9 cellular contexts compared by ENCODE assay signal in genomic region chr1:43348343-43348808, GRCh38. TPM values are rescaled to one million over a fixed set of nuclear protein-coding genes. Genes with fewer than 3 reads are reported as not detected.
A peak's percentile ranks its signal among the peaks of the same experiment; 100 is the strongest.
DNase-seq lines count a peak whose midpoint lies in the region; ATAC-seq and TF ChIP-seq lines count a peak whose summit lies in the region.
"Had no signal": no experiment of that assay in that cellular context is flagged by ENCODE, and none has a peak within 500 bp of the region (broad histone marks: within the 10 kb centered on the region; RNA-seq: fewer than 3 reads in every experiment).

No MANE protein-coding gene starts in this region.

- peak overlapping the region; percentile 74; the same call in 1 of the 2 replicates for H2AFZ ChIP-seq in SK-N-SH (ENCODE audit: low read depth)

- H4K20me1 ChIP-seq in SK-N-SH (ENCODE audit: insufficient read depth): no peaks in the 10 kb centered on the region

- intact Hi-C loops in prostate gland (cut with DNase I): loop anchor here (2.0 kb wide), 1 partner anchor 52 kb away; no protein-coding TSS in a partner anchor

- POLR2A ChIA-PET in SK-N-SH (lab: Yijun Ruan, JAX): interaction anchor here (0.9 to 1.4 kb wide), 2 partner anchors 8 to 10 kb away, joined by 3 to 8 read pairs; partner anchors contain the start of gene CDC20

- TF ChIP-seq RAD21 in SK-N-SH (IDR thresholded peaks at IDR 0.05; ENCODE audit: low read length): no peak

- peaks cover 10% of the 10 kb centered on the region for H3F3A ChIP-seq in SK-N-SH (replicated peaks; ENCODE audit: insufficient read depth)

- no peak for TF ChIP-seq POLR2A in prostate gland (IDR thresholded peaks at IDR 0.05)

- DNase-seq in NCI-H1417 (lab: John Stamatoyannopoulos, UW) (peak; percentile 55 to 92 (median 91)), NCI-H1417 treated with DMSO at 0.1 percent for 48 hours (lab: John Stamatoyannopoulos, UW) (no peak), SK-N-SH (no peak), foreskin fibroblast (peak in 1 of 2 donors; percentile 46), prostate gland (ENCODE audit: low spot score) (no peak), GM13977 (ENCODE audit: low spot score) (no peak)
- no peak for DNase-seq in activated CD8-positive, alpha-beta memory T cell treated with anti-CD3 and anti-CD28 coated beads, Interleukin-2, amount 50 U/mL, for 48 hours

- CTCF ChIA-PET in SK-N-SH (lab: Yijun Ruan, JAX): interaction anchor here (0.8 to 1.3 kb wide), 2 partner anchors 10 to 122 kb away, joined by 3 to 4 read pairs; partner anchors contain the start of gene CDC20

- H3K27ac ChIP-seq in SK-N-SH (ENCODE audit: low read depth in 2 of 2, low read length in 1 of 2) (peak overlapping the region in 1 of 2 experiments; percentile 51; a peak in 1 of 4 replicates), prostate gland (peak overlapping the region; percentile 96 to 97)
- H3K27ac ChIP-seq: SK-N-MC had no signal

- H3K36me3 ChIP-seq in SK-N-SH (replicated peaks in 1 of 2; ENCODE audit: control insufficient read depth in 1 of 2, insufficient read depth in 2 of 2, low read length in 1 of 2): no peaks in the 10 kb centered on the region
- no peaks in the 10 kb centered on the region for H3K36me3 ChIP-seq in prostate gland

- H3K9me2 ChIP-seq in SK-N-SH: no peaks in the 10 kb centered on the region

- no peak for TF ChIP-seq CTCF in SK-N-SH (IDR thresholded peaks at IDR 0.05)
- TF ChIP-seq CTCF in foreskin fibroblast (IDR thresholded peaks at IDR 0.05; ENCODE audit: low read depth, low read length): no peak
- no peak for TF ChIP-seq CTCF in prostate gland (IDR thresholded peaks at IDR 0.05)
- no peak for TF ChIP-seq CTCF in GM13977 (IDR thresholded peaks at IDR 0.05; ENCODE audit: extremely low read depth, insufficient read depth, missing control alignments)

- H3K4me3 ChIP-seq in SK-N-SH (ENCODE audit: low read depth in 2 of 2, low read length in 1 of 2): peak overlapping the region; percentile 49 to 56; a peak in 3 of 4 replicates
- H3K4me3 ChIP-seq in foreskin fibroblast (ENCODE audit: low read depth in 1 of 2, low read length in 2 of 2): peak overlapping the region; percentile 43 to 53
- H3K4me3 ChIP-seq in prostate gland: peak overlapping the region; percentile 45 to 52
- H3K4me3 ChIP-seq: SK-N-MC had no signal

- H3K4me2 ChIP-seq in SK-N-SH: peak overlapping the region; percentile 63; the same call in 1 of the 2 replicates

- WGBS in SK-N-SH (ENCODE audit: low lambda C conversion rate): 53% methylated on average over 12 of the region's 22 CpGs
- WGBS in prostate gland: 38% methylated on average over 22 of the region's 22 CpGs

- H3K79me2 ChIP-seq in SK-N-SH (ENCODE audit: insufficient read depth): no peaks in the 10 kb centered on the region

- peaks cover 13 to 14% of the 10 kb centered on the region in 2 experiments; a peak in 2 of 4 replicates for H3K4me1 ChIP-seq in SK-N-SH (ENCODE audit: control insufficient read depth in 1 of 2, insufficient read depth in 2 of 2, low read depth in 1 of 2, low read length in 1 of 2)
- H3K4me1 ChIP-seq in prostate gland (replicated peaks): no peaks in the 10 kb centered on the region

- H3K27me3 ChIP-seq in SK-N-SH (ENCODE audit: insufficient read depth) (no peaks in the 10 kb centered on the region), prostate gland (replicated peaks; ENCODE audit: insufficient read depth) (no peaks in the 10 kb centered on the region)

- ATAC-seq in GM18907 (IDR thresholded peaks at IDR 0.05; ENCODE audit: unreplicated experiment): no peak

- H3K9ac ChIP-seq in SK-N-SH: no peak overlapping the region

- TF ChIP-seq EP300 in SK-N-SH (IDR thresholded peaks at IDR 0.05; ENCODE audit: borderline replicate concordance in 1 of 2, low read depth in 1 of 2, low read length in 1 of 2): no peak

- in situ Hi-C loops in GM13977 (cut with MboI; ENCODE audit: low pct_unique_long_range_greater_than_20kb, low sequenced_read_pairs, unreplicated experiment): no loop called here

- no peaks in the 10 kb centered on the region for H3K9me3 ChIP-seq in SK-N-SH
- no peaks in the 10 kb centered on the region for H3K9me3 ChIP-seq in prostate gland

TF ChIP-seq in SK-N-SH, 30 proteins besides CTCF, POLR2A, EP300 and RAD21:
- TF ChIP-seq IRF3 (IDR thresholded peaks at IDR 0.05; ENCODE audit: low read depth, low read length) (no peak), SIN3A (IDR thresholded peaks at IDR 0.05; ENCODE audit: borderline replicate concordance, low read depth, low read length) (no peak), FOSL2 (IDR thresholded peaks at IDR 0.05; ENCODE audit: borderline replicate concordance, low read depth) (no peak), MAX (IDR thresholded peaks at IDR 0.05; ENCODE audit: low read depth) (no peak), CHD2 (IDR thresholded peaks at IDR 0.05; ENCODE audit: low read length, partially characterized antibody) (no peak), GABPA (IDR thresholded peaks at IDR 0.05; ENCODE audit: low read depth) (no peak)

RNA-seq across cellular contexts. Expression of gene CDC20, which starts 10.4 kb away (rescaled TPM):
- 56.1 and 82.7 TPM in 2 replicates for polyA plus RNA-seq in SK-N-SH (2012; rRNA removed)
- polyA plus RNA-seq in SK-N-SH (2012; cell fraction: cytosol; rRNA removed): 36.0 and 52.4 TPM in 2 replicates
- 56.6 and 58.4 TPM in 2 replicates for polyA plus RNA-seq in SK-N-SH (2012; cell fraction: nucleus; rRNA removed)
- total RNA-seq in prostate gland: 10 to 100 TPM in 1 of 2 donors, 1 to 10 TPM in 1; 2.2 to 14.9 TPM

RNA-seq across cellular contexts. Expression of gene MPL, which starts 10.8 kb away (rescaled TPM):
- not detected in 2 replicates for polyA plus RNA-seq in SK-N-SH (2012; rRNA removed)
- not detected in 2 replicates for polyA plus RNA-seq in SK-N-SH (2012; cell fraction: cytosol; rRNA removed)
- polyA plus RNA-seq in SK-N-SH (2012; cell fraction: nucleus; rRNA removed): not detected in 2 replicates
- total RNA-seq in prostate gland: not detected

RNA-seq across cellular contexts. Expression of gene ELOVL1, which starts 19.4 kb away (rescaled TPM):
- 127 and 182 TPM in 2 replicates for polyA plus RNA-seq in SK-N-SH (2012; rRNA removed)
- 90.5 and 113 TPM in 2 replicates for polyA plus RNA-seq in SK-N-SH (2012; cell fraction: cytosol; rRNA removed)
- polyA plus RNA-seq in SK-N-SH (2012; cell fraction: nucleus; rRNA removed): 75.9 and 117 TPM in 2 replicates
- 10 to 100 TPM; 48.6 to 62.0 TPM for total RNA-seq in prostate gland

RNA-seq across cellular contexts. Expression of gene MED8, which starts 41.2 kb away (rescaled TPM):
- polyA plus RNA-seq in SK-N-SH (2012; rRNA removed): 33.7 and 42.9 TPM in 2 replicates
- 36.8 and 38.5 TPM in 2 replicates for polyA plus RNA-seq in SK-N-SH (2012; cell fraction: cytosol; rRNA removed)
- 38.9 and 52.9 TPM in 2 replicates for polyA plus RNA-seq in SK-N-SH (2012; cell fraction: nucleus; rRNA removed)
- 10 to 100 TPM; 36.9 to 43.2 TPM for total RNA-seq in prostate gland

RNA-seq across cellular contexts. Expression of gene SZT2, which starts 41.3 kb away (rescaled TPM):
- polyA plus RNA-seq in SK-N-SH (2012; rRNA removed): 11.1 and 12.9 TPM in 2 replicates
- 2.8 and 4.0 TPM in 2 replicates for polyA plus RNA-seq in SK-N-SH (2012; cell fraction: cytosol; rRNA removed)
- polyA plus RNA-seq in SK-N-SH (2012; cell fraction: nucleus; rRNA removed): 52.0 and 57.1 TPM in 2 replicates
- 10 to 100 TPM; 30.3 to 76.9 TPM for total RNA-seq in prostate gland

Comparison
In these comparisons a context has a peak if more than half of its experiments do, and no peak if none do; other contexts are left out.
1. DNase-seq: peak in NCI-H1417 (3 of 3); none in NCI-H1417 treated with DMSO at 0.1 percent for 48 hours (single experiment), SK-N-SH (single experiment), prostate gland (single experiment), GM13977 (single experiment) and activated CD8-positive, alpha-beta memory T cell treated with anti-CD3 and anti-CD28 coated beads, Interleukin-2, amount 50 U/mL, for 48 hours (single experiment).
2. Peak in every context shown above with its lines, with median percentiles within 50 percentile points of each other: H3K4me3 ChIP-seq.